ENCODE assay signal across 18 cellular contexts in genomic region chr2:96525211-96525507, GRCh38. TPM values are rescaled to one million over a fixed set of nuclear protein-coding genes. Genes with fewer than 3 reads are reported as not detected.
DNase-seq lines count a peak whose midpoint lies in the region; ATAC-seq, FAIRE-seq and TF ChIP-seq lines count a peak whose summit lies in the region.
"Had no signal": no experiment of that assay in that cellular context is flagged by ENCODE, and none has a peak within 500 bp of the region (broad histone marks: within the 10 kb centered on the region; RNA-seq: fewer than 3 reads in every experiment).

No MANE protein-coding gene starts in this region.

- H3K9me3 Mint-ChIP-seq in activated T-helper 17 cell treated with anti-CD3 and anti-CD28 coated beads, Interleukin-2, amount 50 U/mL, for 72 hours, result no peaks in the 10 kb centered on the region
- no peaks in the 10 kb centered on the region for H3K9me3 Mint-ChIP-seq in stimulated activated effector memory CD8-positive, alpha-beta T cell treated with anti-CD3 and anti-CD28 coated beads, Interleukin-12 subunit alpha, Interleukin-12 subunit beta, amount 100 ng/mL, for 72 hours
- no peaks in the 10 kb centered on the region for H3K9me3 Mint-ChIP-seq in activated naive CD8-positive, alpha-beta T cell treated with anti-CD3 and anti-CD28 coated beads for 36 hours
- H3K9me3 Mint-ChIP-seq: CD4-positive, CD25-positive, alpha-beta regulatory T cell had no signal

- H3K27ac Mint-ChIP-seq in activated T-helper 17 cell treated with anti-CD3 and anti-CD28 coated beads, Interleukin-2, amount 50 U/mL, for 72 hours, result peak overlapping the region; percentile 58
- H3K27ac Mint-ChIP-seq in stimulated activated effector memory CD8-positive, alpha-beta T cell treated with anti-CD3 and anti-CD28 coated beads, Interleukin-12 subunit alpha, Interleukin-12 subunit beta, amount 100 ng/mL, for 72 hours, result peak overlapping the region; percentile 46
- no peak overlapping the region for H3K27ac Mint-ChIP-seq in activated naive CD8-positive, alpha-beta T cell treated with anti-CD3 and anti-CD28 coated beads for 36 hours

- H3K4me1 Mint-ChIP-seq in activated T-helper 17 cell treated with anti-CD3 and anti-CD28 coated beads, Interleukin-2, amount 50 U/mL, for 72 hours, result peaks cover 57% of the 10 kb centered on the region
- peaks cover 75% of the 10 kb centered on the region for H3K4me1 Mint-ChIP-seq in stimulated activated effector memory CD8-positive, alpha-beta T cell treated with anti-CD3 and anti-CD28 coated beads, Interleukin-12 subunit alpha, Interleukin-12 subunit beta, amount 100 ng/mL, for 72 hours
- peaks cover 44% of the 10 kb centered on the region for H3K4me1 Mint-ChIP-seq in activated naive CD8-positive, alpha-beta T cell treated with anti-CD3 and anti-CD28 coated beads for 36 hours

- no peaks in the 10 kb centered on the region for H3K36me3 Mint-ChIP-seq in activated T-helper 17 cell treated with anti-CD3 and anti-CD28 coated beads, Interleukin-2, amount 50 U/mL, for 72 hours (ENCODE audit: low read depth)
- peaks cover 15% of the 10 kb centered on the region for H3K36me3 Mint-ChIP-seq in stimulated activated effector memory CD8-positive, alpha-beta T cell treated with anti-CD3 and anti-CD28 coated beads, Interleukin-12 subunit alpha, Interleukin-12 subunit beta, amount 100 ng/mL, for 72 hours
- H3K36me3 Mint-ChIP-seq in activated naive CD8-positive, alpha-beta T cell treated with anti-CD3 and anti-CD28 coated beads for 36 hours, result no peaks in the 10 kb centered on the region
- H3K36me3 Mint-ChIP-seq: CD4-positive, CD25-positive, alpha-beta regulatory T cell had no signal

- peak; percentile 85 for FAIRE-seq in GM12892 (lab: Jason Lieb, UNC)

- TF ChIP-seq POLR2A in GM12892 (IDR thresholded peaks at IDR 0.05; ENCODE audit: low read depth, low read length), result no peak

- H3K4me3 Mint-ChIP-seq in activated T-helper 17 cell treated with anti-CD3 and anti-CD28 coated beads, Interleukin-2, amount 50 U/mL, for 72 hours, result peak overlapping the region; percentile 85
- peak overlapping the region; percentile 59 for H3K4me3 Mint-ChIP-seq in stimulated activated effector memory CD8-positive, alpha-beta T cell treated with anti-CD3 and anti-CD28 coated beads, Interleukin-12 subunit alpha, Interleukin-12 subunit beta, amount 100 ng/mL, for 72 hours
- H3K4me3 Mint-ChIP-seq in activated naive CD8-positive, alpha-beta T cell treated with anti-CD3 and anti-CD28 coated beads for 36 hours, result no peak overlapping the region

- ATAC-seq in activated T-helper 17 cell treated with anti-CD3 and anti-CD28 coated beads, Interleukin-2, amount 50 U/mL, for 72 hours (replicated peaks), result no peak
- ATAC-seq in stimulated activated effector memory CD8-positive, alpha-beta T cell treated with anti-CD3 and anti-CD28 coated beads, Interleukin-12 subunit alpha, Interleukin-12 subunit beta, amount 100 ng/mL, for 72 hours, result no peak
- ATAC-seq in GM18502 (IDR thresholded peaks at IDR 0.05; ENCODE audit: poor library complexity, unreplicated experiment), result no peak

- no peaks in the 10 kb centered on the region for H3K27me3 Mint-ChIP-seq in activated T-helper 17 cell treated with anti-CD3 and anti-CD28 coated beads, Interleukin-2, amount 50 U/mL, for 72 hours
- peaks cover 3% of the 10 kb centered on the region for H3K27me3 Mint-ChIP-seq in activated naive CD8-positive, alpha-beta T cell treated with anti-CD3 and anti-CD28 coated beads for 36 hours

- DNase-seq in activated CD8-positive, alpha-beta memory T cell treated with anti-CD3 and anti-CD28 coated beads for 24 hours, result peak; percentile 59
- no peak for DNase-seq in activated CD8-positive, alpha-beta memory T cell treated with anti-CD3 and anti-CD28 coated beads, Interleukin-2, amount 50 U/mL, for 4 hours
- DNase-seq in GM12892 (ENCODE audit: insufficient read length), result no peak
- DNase-seq in stimulated activated effector memory CD8-positive, alpha-beta T cell treated with anti-CD3 and anti-CD28 coated beads, Interleukin-12 subunit alpha, Interleukin-12 subunit beta, amount 100 ng/mL, for 72 hours (ENCODE audit: low spot score in 2 of 2), result no peak
- no peak for DNase-seq in glomerular visceral epithelial cell (ENCODE audit: extremely low spot score)
- DNase-seq in activated naive CD8-positive, alpha-beta T cell treated with anti-CD3 and anti-CD28 coated beads for 36 hours, result no peak
- DNase-seq: Calu3, DMS79, Kasumi-1, NCI-H1417, NCI-H2029 treated with DMSO at 0.1 percent for 48 hours, NCI-H510A treated with DMSO at 0.1 percent for 48 hours had no signal

RNA-seq across cellular contexts. Expression of gene ARID5A, which starts 11.4 kb away (rescaled TPM):
- polyA plus RNA-seq in GM12892 (2012; ENCODE audit: missing spikeins), result 32.9 TPM
- 100 to 1,000 TPM; 181 to 252 TPM for total RNA-seq in activated T-helper 17 cell treated with anti-CD3 and anti-CD28 coated beads, Interleukin-2, amount 50 U/mL, for 72 hours
- 10 to 100 TPM; 59.5 to 61.7 TPM for total RNA-seq in activated naive CD8-positive, alpha-beta T cell treated with anti-CD3 and anti-CD28 coated beads for 36 hours

RNA-seq across cellular contexts. Expression of gene NEURL3, which starts 20.0 kb away (rescaled TPM):
- 1.1 TPM for polyA plus RNA-seq in GM12892 (2012; ENCODE audit: missing spikeins)
- 1 to 10 TPM in 1 of 2 donors, under 1 TPM in 1; 0.91 to 3.4 TPM for total RNA-seq in activated T-helper 17 cell treated with anti-CD3 and anti-CD28 coated beads, Interleukin-2, amount 50 U/mL, for 72 hours
- under 1 TPM in 1 of 2 experiments, not detected in 1; 0.16 TPM for total RNA-seq in activated naive CD8-positive, alpha-beta T cell treated with anti-CD3 and anti-CD28 coated beads for 36 hours
- total RNA-seq: A673; CD4-positive, CD25-positive, alpha-beta regulatory T cell; G401; H4 had no signal
